In the genomic region with DNA sequence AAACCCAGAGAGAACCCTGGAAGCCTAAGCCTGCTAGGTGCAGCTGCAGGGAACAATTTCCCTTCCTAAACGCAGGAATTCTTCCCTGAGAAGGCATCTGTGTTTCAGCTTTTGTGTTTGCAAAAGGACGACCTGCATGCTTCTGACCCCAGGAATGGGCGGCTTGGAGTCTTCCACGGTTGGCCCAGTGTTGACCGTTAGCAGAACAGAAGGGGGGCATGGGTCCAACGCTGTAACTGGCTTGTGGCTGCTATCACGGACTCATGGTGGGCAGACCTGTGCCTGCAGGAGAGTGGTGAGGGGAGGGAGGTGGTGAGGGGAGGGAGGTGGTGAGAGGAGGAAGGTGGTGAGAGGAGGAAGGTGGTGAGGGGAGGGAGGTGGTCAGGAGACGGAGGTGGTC, we compare ENCODE assay signal across 9 cellular contexts.
"Had no signal": no experiment of that assay in that cellular context is flagged by ENCODE, and none has a peak within 500 bp of the region (broad histone marks: within the 10 kb centered on the region; RNA-seq: fewer than 3 reads in every experiment).

No MANE protein-coding gene starts in this region.

- H3K4me2 ChIP-seq: KMS-11 had no signal

- H3K27me3 Mint-ChIP-seq: IgD-negative memory B cell had no signal

- H3K4me1 Mint-ChIP-seq: IgD-negative memory B cell had no signal

- H3K4me3 ChIP-seq: GM23248, HAP-1 had no signal

- H3K36me3 Mint-ChIP-seq: IgD-negative memory B cell had no signal

- H3K36me3 ChIP-seq: HAP-1 had no signal

- H2AFZ ChIP-seq: GM23248 had no signal

- H3K4me3 Mint-ChIP-seq: HFFc6, IgD-negative memory B cell had no signal

- H3K4me1 ChIP-seq: HAP-1 had no signal

- H3K27ac Mint-ChIP-seq: HFFc6, IgD-negative memory B cell had no signal

- DNase-seq: GM23248, HFFc6, KBM-7 had no signal

- ATAC-seq: HCT116, HepG2 had no signal

- H3K27ac ChIP-seq: GM23248, HL-60, KMS-11 had no signal
